1 cellular context compared by ENCODE assay signal in genomic region chr10:43983856-43984271, GRCh38.
TF ChIP-seq lines count a peak whose summit lies in the region.

No MANE protein-coding gene starts in this region.

TF ChIP-seq in K562, 482 proteins besides CTCF, POLR2A, EP300 and RAD21 (continued from another document and continues in another):
- TF ChIP-seq ZNF318 (IDR thresholded peaks at IDR 0.05; ENCODE audit: borderline replicate concordance in 1 of 2, low read depth in 1 of 2) (no peak), TCF7 (IDR thresholded peaks at IDR 0.05; ENCODE audit: borderline replicate concordance) (no peak), ZBTB17 (CRISPR knock-in tag; IDR thresholded peaks at IDR 0.05) (no peak), KDM2B (CRISPR knock-in tag; IDR thresholded peaks at IDR 0.05) (no peak), DNMT1 (IDR thresholded peaks at IDR 0.05) (no peak), GABPB1 (CRISPR knock-in tag; IDR thresholded peaks at IDR 0.05) (no peak), HCFC1 (IDR thresholded peaks at IDR 0.05; ENCODE audit: low read depth, low read length) (no peak), ZNF436 (CRISPR knock-in tag; IDR thresholded peaks at IDR 0.05) (no peak), ZNF224 (CRISPR knock-in tag; IDR thresholded peaks at IDR 0.05) (no peak), ZNF282 (CRISPR knock-in tag; IDR thresholded peaks at IDR 0.05) (no peak), TCF15 (CRISPR knock-in tag; IDR thresholded peaks at IDR 0.05) (no peak), HOMEZ (CRISPR knock-in tag; IDR thresholded peaks at IDR 0.05) (no peak), PML (IDR thresholded peaks at IDR 0.05; ENCODE audit: low read length) (peak; percentile 84), MEF2A (IDR thresholded peaks at IDR 0.05; ENCODE audit: control insufficient read depth, low read depth, low read length) (no peak), RBBP5 (IDR thresholded peaks at IDR 0.05; ENCODE audit: borderline replicate concordance, insufficient read depth, low read length, poor library complexity, severe bottlenecking) (no peak), HMGXB4 (CRISPR knock-in tag; IDR thresholded peaks at IDR 0.05) (no peak), DEAF1 (CRISPR knock-in tag; IDR thresholded peaks at IDR 0.05) (no peak), CLOCK (CRISPR knock-in tag; IDR thresholded peaks at IDR 0.05; ENCODE audit: borderline replicate concordance) (peak; percentile 50; the same call in 1 of the 2 replicates), CBX3 (IDR thresholded peaks at IDR 0.05; ENCODE audit: borderline replicate concordance in 1 of 2, low read length in 2 of 2) (no peak), LEF1 (IDR thresholded peaks at IDR 0.05) (no peak), ZC3H8 (IDR thresholded peaks at IDR 0.05) (no peak), CREBBP (IDR thresholded peaks at IDR 0.05; ENCODE audit: low read depth, low read length) (no peak), LARP7 (IDR thresholded peaks at IDR 0.05) (no peak), FOXM1 (IDR thresholded peaks at IDR 0.05; ENCODE audit: low read depth) (peak; percentile 77), FOXM1 (CRISPR knock-in tag; IDR thresholded peaks at IDR 0.05; ENCODE audit: low read depth) (no peak), SMC3 (conservative IDR thresholded peaks at IDR 0.05; ENCODE audit: insufficient read depth, low read depth, low read length) (no peak), NCOR1 (IDR thresholded peaks at IDR 0.05) (peak; percentile 66), ZNF239 (CRISPR knock-in tag; IDR thresholded peaks at IDR 0.05) (peak; percentile 68; the same call in 1 of the 2 replicates), BRD4 (IDR thresholded peaks at IDR 0.05) (no peak), ZNF324 (CRISPR knock-in tag; IDR thresholded peaks at IDR 0.05) (no peak), DIDO1 (tag; IDR thresholded peaks at IDR 0.05; ENCODE audit: low read depth) (peak; percentile 48; the same call in 1 of the 2 replicates), SETDB1 (IDR thresholded peaks at IDR 0.05; ENCODE audit: low read length) (no peak), SRSF9 (IDR thresholded peaks at IDR 0.05; ENCODE audit: borderline replicate concordance, low read depth, low read length) (no peak), IRF2 (CRISPR knock-in tag; IDR thresholded peaks at IDR 0.05) (no peak), ZEB2 (IDR thresholded peaks at IDR 0.05) (no peak), PBX2 (CRISPR knock-in tag; IDR thresholded peaks at IDR 0.05; ENCODE audit: low read depth) (no peak), PBX2 (tag; conservative IDR thresholded peaks at IDR 0.05; ENCODE audit: low read depth) (no peak), MTA2 (IDR thresholded peaks at IDR 0.05; ENCODE audit: low read depth) (peak; percentile 70), RFX7 (CRISPR knock-in tag; IDR thresholded peaks at IDR 0.05) (no peak), JUND (IDR thresholded peaks at IDR 0.05; ENCODE audit: borderline replicate concordance, low read depth, low read length) (no peak), JUND (tag; IDR thresholded peaks at IDR 0.05; ENCODE audit: borderline replicate concordance, low read depth, low read length) (0 out of 3 replicates have a peak, but pooled peaks have one; percentile 13), ZKSCAN8 (CRISPR knock-in tag; IDR thresholded peaks at IDR 0.05) (peak; percentile 59; the same call in 1 of the 2 replicates), KLF13 (tag; IDR thresholded peaks at IDR 0.05; ENCODE audit: borderline replicate concordance, low read depth) (0 out of 2 replicates have a peak, but pooled peaks have one; percentile 34), SMAD4 (CRISPR knock-in tag; conservative IDR thresholded peaks at IDR 0.05) (peak; percentile 66), HIVEP1 (CRISPR knock-in tag; IDR thresholded peaks at IDR 0.05) (0 out of 2 replicates have a peak, but pooled peaks have one; percentile 55), ZNF212 (CRISPR knock-in tag; IDR thresholded peaks at IDR 0.05) (0 out of 2 replicates have a peak, but pooled peaks have one; percentile 52), ZFX (CRISPR knock-in tag; IDR thresholded peaks at IDR 0.05) (no peak), RFX5 (IDR thresholded peaks at IDR 0.05; ENCODE audit: low read depth, low read length) (no peak), ZNF232 (CRISPR knock-in tag; IDR thresholded peaks at IDR 0.05) (no peak), GATAD2B (IDR thresholded peaks at IDR 0.05; ENCODE audit: borderline replicate concordance) (no peak)
